In genomic region chr5:57817924-57818323, GRCh38 we compare ENCODE assay signal across 27 cellular contexts.
DNase-seq lines count a peak whose midpoint lies in the region; ATAC-seq and TF ChIP-seq lines count a peak whose summit lies in the region.
"Had no signal": no experiment of that assay in that cellular context is flagged by ENCODE, and none has a peak within 500 bp of the region (broad histone marks: within the 10 kb centered on the region; RNA-seq: fewer than 3 reads in every experiment).

No MANE protein-coding gene starts in this region.

- H3K79me1 ChIP-seq in mesenchymal stem cell (replicated peaks; ENCODE audit: low read length, poor library complexity, severe bottlenecking): no peaks in the 10 kb centered on the region

- H2AK5ac ChIP-seq in mesenchymal stem cell (ENCODE audit: low read length, severe bottlenecking): no peak overlapping the region

- H4K91ac ChIP-seq in mesenchymal stem cell (ENCODE audit: low read length): no peak overlapping the region

- H4K8ac ChIP-seq in mesenchymal stem cell (ENCODE audit: low read length): no peak overlapping the region

- H3K9me3 ChIP-seq in Panc1 (ENCODE audit: control insufficient read depth, insufficient read depth, low read depth, low read length): peaks cover 4% of the 10 kb centered on the region; the same call in 1 of the 2 replicates
- H3K9me3 ChIP-seq in mesenchymal stem cell (ENCODE audit: control insufficient read depth, low read length): peaks cover 22% of the 10 kb centered on the region
- peaks cover 5% of the 10 kb centered on the region for H3K9me3 ChIP-seq in hepatocyte (ENCODE audit: low read depth)
- H3K9me3 ChIP-seq: body of pancreas, right lobe of liver had no signal

- H3K14ac ChIP-seq in mesenchymal stem cell (ENCODE audit: low read length in 2 of 2): no peak overlapping the region

- no peak overlapping the region for H2BK15ac ChIP-seq in mesenchymal stem cell (ENCODE audit: low read depth, poor library complexity, severe bottlenecking)

- H3K27me3 ChIP-seq in Panc1 (ENCODE audit: control insufficient read depth, insufficient read depth, low read length) (no peaks in the 10 kb centered on the region), mesenchymal stem cell (ENCODE audit: control insufficient read depth in 1 of 2, insufficient read depth in 1 of 2, low read length in 2 of 2) (no peaks in the 10 kb centered on the region), hepatocyte (no peaks in the 10 kb centered on the region)
- H3K27me3 ChIP-seq: body of pancreas, right lobe of liver had no signal

- 86% methylated on average over 2 of the region's 3 CpGs for WGBS in mesenchymal stem cell
- 73% methylated on average over 3 of the region's 3 CpGs for WGBS in hepatocyte (ENCODE audit: low lambda C conversion rate, missing lambda C conversion rate)

- no peak overlapping the region for H2BK120ac ChIP-seq in mesenchymal stem cell (ENCODE audit: low read depth, low read length)

- H2BK5ac ChIP-seq in mesenchymal stem cell (ENCODE audit: low read depth, low read length, poor library complexity, severe bottlenecking): no peak overlapping the region

- DNase-seq in GM12865 (ENCODE audit: low read depth) (peak; percentile 8), Panc1 (ENCODE audit: low read depth, low spot score) (no peak), mesenchymal stem cell (no peak), hepatocyte (ENCODE audit: low spot score) (no peak), COLO829 (ENCODE audit: low spot score) (no peak), CD1c-positive myeloid dendritic cell (ENCODE audit: extremely low spot score) (no peak)
- no peak for DNase-seq in activated T-cell treated with anti-CD3 and anti-CD28 coated beads, Interleukin-2, amount 50 U/mL, for 1 hour
- DNase-seq: activated CD4-positive, alpha-beta memory T cell treated with anti-CD3 and anti-CD28 coated beads for 36 hours; activated naive CD4-positive, alpha-beta T cell treated with Interleukin-2 at 50 U/mL for 16 hours; AML-193; body of pancreas; CD4-positive, alpha-beta T cell; left colon; NCI-H1417 treated with DMSO at 0.1 percent for 48 hours; NCI-H2081 treated with DMSO at 0.1 percent for 48 hours; NCI-H2227 treated with DMSO at 0.1 percent for 48 hours; NCI-H526 treated with DMSO at 0.1 percent for 48 hours; right lobe of liver; SHP77; stimulated activated CD4-positive, alpha-beta T cell treated with anti-CD3 and anti-CD28 coated beads, Interleukin-12 subunit alpha, Interleukin-12 subunit beta, amount 100 ng/mL, for 4 hours; stimulated activated CD4-positive, alpha-beta T cell treated with anti-CD3 and anti-CD28 coated beads, Interleukin-2, amount 100 ng/mL, for 48 hours; stimulated activated naive CD8-positive, alpha-beta T cell treated with anti-CD3 and anti-CD28 coated beads, Interleukin-15, amount 100 ng/mL, for 72 hours; T-helper 17 cell had no signal

- ATAC-seq in HG03064 (IDR thresholded peaks at IDR 0.05; ENCODE audit: low read depth, unreplicated experiment) (peak; percentile 85), Panc1 (no peak)
- ATAC-seq: body of pancreas; K562; left colon; PC-3; right lobe of liver; stimulated activated naive CD8-positive, alpha-beta T cell treated with anti-CD3 and anti-CD28 coated beads, Interleukin-15, amount 100 ng/mL, for 72 hours; T-helper 17 cell had no signal

- POLR2A ChIA-PET in Panc1 (lab: Charles Lee): no interaction called here

- TF ChIP-seq CTCF in GM12865 (IDR thresholded peaks at IDR 0.05; ENCODE audit: insufficient read depth, low read depth, low read length, missing control alignments) (no peak), Panc1 (IDR thresholded peaks at IDR 0.05) (no peak), hepatocyte (IDR thresholded peaks at IDR 0.05; ENCODE audit: poor library complexity) (no peak)

- no peaks in the 10 kb centered on the region for H3K9me2 ChIP-seq in hepatocyte (replicated peaks; ENCODE audit: insufficient read depth)

- H3K79me2 ChIP-seq in hepatocyte: no peaks in the 10 kb centered on the region

- H2AFZ ChIP-seq in mesenchymal stem cell (ENCODE audit: low read depth, low read length): no peak overlapping the region
- no peak overlapping the region for H2AFZ ChIP-seq in hepatocyte

- H3K27ac ChIP-seq in Panc1 (ENCODE audit: low read length) (peak overlapping the region; percentile 3; the same call in 1 of the 2 replicates), mesenchymal stem cell (ENCODE audit: low read length, poor library complexity, severe bottlenecking) (peak overlapping the region; percentile 2), hepatocyte (no peak overlapping the region)
- H3K27ac ChIP-seq: body of pancreas, right lobe of liver, thoracic aorta had no signal

- no peaks in the 10 kb centered on the region for H4K20me1 ChIP-seq in hepatocyte (ENCODE audit: insufficient read depth, poor library complexity, severe bottlenecking)

- no TSS peak for BruUV-seq in Panc1 (replicated peaks; lab: Mats Ljungman, UMichigan)

- no peak overlapping the region for H2BK12ac ChIP-seq in mesenchymal stem cell (ENCODE audit: low read length in 2 of 2)

- H3K23ac ChIP-seq in mesenchymal stem cell (ENCODE audit: low read length in 2 of 2): no peak overlapping the region

- no peak overlapping the region for H3K18ac ChIP-seq in mesenchymal stem cell (ENCODE audit: low read depth in 1 of 2, low read length in 2 of 2)

- no peak overlapping the region for H3K9ac ChIP-seq in mesenchymal stem cell (ENCODE audit: low read length)

- H3K4me2 ChIP-seq in mesenchymal stem cell (ENCODE audit: low read length, poor library complexity, severe bottlenecking) (no peak overlapping the region), hepatocyte (no peak overlapping the region)

- intact Hi-C loops in Panc1 (cut with micrococcal nuclease; ENCODE audit: unreplicated experiment): no loop called here

- in situ Hi-C loops in Panc1 (cut with HindIII; ENCODE audit: low pct_unique_long_range_greater_than_20kb, low sequenced_read_pairs): no loop called here

- CTCF ChIA-PET in Panc1 (lab: Charles Lee): no interaction called here

- H3K4me1 ChIP-seq in Panc1 (ENCODE audit: control insufficient read depth, insufficient read depth, low read length): no peaks in the 10 kb centered on the region
- no peaks in the 10 kb centered on the region for H3K4me1 ChIP-seq in mesenchymal stem cell (ENCODE audit: control insufficient read depth, insufficient read depth, low read depth, low read length)
- H3K4me1 ChIP-seq in hepatocyte (ENCODE audit: insufficient read depth): no peaks in the 10 kb centered on the region
- H3K4me1 ChIP-seq: body of pancreas, right lobe of liver had no signal

- no peaks in the 10 kb centered on the region for H3K36me3 ChIP-seq in Panc1 (ENCODE audit: control insufficient read depth, insufficient read depth, low read length)
- no peaks in the 10 kb centered on the region for H3K36me3 ChIP-seq in mesenchymal stem cell (ENCODE audit: control insufficient read depth in 1 of 2, insufficient read depth in 2 of 2, low read depth in 1 of 2, low read length in 2 of 2)
- no peaks in the 10 kb centered on the region for H3K36me3 ChIP-seq in hepatocyte (replicated peaks; ENCODE audit: insufficient read depth, low read depth)
- H3K36me3 ChIP-seq: right lobe of liver, thoracic aorta had no signal

- H3K4ac ChIP-seq in mesenchymal stem cell (ENCODE audit: low read depth in 1 of 2, low read length in 2 of 2): no peak overlapping the region

- H3K4me3 ChIP-seq in GM12865 (ENCODE audit: low read depth, low read length) (no peak overlapping the region), Panc1 (ENCODE audit: low read depth in 2 of 2, low read length in 2 of 2) (no peak overlapping the region), mesenchymal stem cell (ENCODE audit: insufficient read depth in 1 of 2, low read depth in 1 of 2, low read length in 2 of 2) (no peak overlapping the region), hepatocyte (no peak overlapping the region)
- H3K4me3 ChIP-seq: body of pancreas, K562, right lobe of liver, thoracic aorta had no signal
